Comparison of ENCODE assay signal across 8 cellular contexts in the genomic region with DNA sequence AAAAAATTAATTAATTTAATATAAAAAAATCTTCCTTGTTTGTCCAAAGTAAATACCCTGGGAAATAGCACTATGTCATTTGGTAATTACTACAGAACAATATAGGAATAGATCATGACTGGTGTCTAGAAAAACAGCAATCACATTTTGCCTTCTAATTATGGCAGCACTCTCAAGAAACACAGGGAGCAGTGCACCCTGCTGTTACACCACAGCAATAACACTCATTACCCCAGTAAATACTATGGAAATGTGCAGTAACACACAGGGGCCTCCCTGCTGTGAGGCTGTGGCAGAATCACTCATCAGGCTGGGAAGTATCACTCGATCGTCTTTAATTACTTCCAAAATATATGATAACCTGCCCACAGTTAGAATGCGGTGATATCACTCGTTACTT.
DNase-seq lines count a peak whose midpoint lies in the region; ATAC-seq and TF ChIP-seq lines count a peak whose summit lies in the region.
"Had no signal": no experiment of that assay in that cellular context is flagged by ENCODE, and none has a peak within 500 bp of the region (broad histone marks: within the 10 kb centered on the region; RNA-seq: fewer than 3 reads in every experiment).

No MANE protein-coding gene starts in this region.

- H3K4me3 ChIP-seq in iPS-18a (ENCODE audit: low read length): peak overlapping the region; percentile 3

- no peaks in the 10 kb centered on the region for H3K4me1 Mint-ChIP-seq in activated CD4-positive, alpha-beta memory T cell treated with anti-CD3 and anti-CD28 coated beads, Interleukin-2, amount 10 ng/mL, durations not matched to agents 7 days and 5 days
- H3K4me1 Mint-ChIP-seq in activated CD4-positive, alpha-beta T cell treated with anti-CD3 and anti-CD28 coated beads, Interleukin-2, amount 10 ng/mL, durations not matched to agents 7 days and 5 days: no peaks in the 10 kb centered on the region

- DNase-seq in GM13977 (ENCODE audit: low spot score) (peak; percentile 11), OCI-M1 (lab: John Stamatoyannopoulos, UW) (peak; percentile 78), foreskin melanocyte (no peak)
- DNase-seq in activated CD4-positive, alpha-beta memory T cell treated with anti-CD3 and anti-CD28 coated beads, Interleukin-2, amount 10 ng/mL, durations not matched to agents 7 days and 5 days: no peak
- no peak for DNase-seq in activated CD4-positive, alpha-beta T cell treated with anti-CD3 and anti-CD28 coated beads, Interleukin-2, amount 10 ng/mL, durations not matched to agents 7 days and 5 days

- POLR2A ChIA-PET in activated CD4-positive, alpha-beta memory T cell treated with anti-CD3 and anti-CD28 coated beads, Interleukin-2, amount 10 ng/mL, durations not matched to agents 7 days and 5 days (lab: Charles Lee): no interaction called here
- POLR2A ChIA-PET in activated CD4-positive, alpha-beta T cell treated with anti-CD3 and anti-CD28 coated beads, Interleukin-2, amount 10 ng/mL, durations not matched to agents 7 days and 5 days (lab: Charles Lee): no interaction called here

- H3K36me3 Mint-ChIP-seq in activated CD4-positive, alpha-beta memory T cell treated with anti-CD3 and anti-CD28 coated beads, Interleukin-2, amount 10 ng/mL, durations not matched to agents 7 days and 5 days (ENCODE audit: low read depth): no peaks in the 10 kb centered on the region
- no peaks in the 10 kb centered on the region for H3K36me3 Mint-ChIP-seq in activated CD4-positive, alpha-beta T cell treated with anti-CD3 and anti-CD28 coated beads, Interleukin-2, amount 10 ng/mL, durations not matched to agents 7 days and 5 days (ENCODE audit: low read depth)

- H3K36me3 ChIP-seq in iPS-18a (ENCODE audit: control insufficient read depth, low read depth, low read length): no peaks in the 10 kb centered on the region
- H3K36me3 ChIP-seq: neutrophil had no signal

- no peak overlapping the region for H3K9ac ChIP-seq in iPS-18a (ENCODE audit: low read length)

- peaks cover 26% of the 10 kb centered on the region for H3K4me1 ChIP-seq in iPS-18a (ENCODE audit: control insufficient read depth, low read depth, low read length)

- CTCF ChIA-PET in activated CD4-positive, alpha-beta memory T cell treated with anti-CD3 and anti-CD28 coated beads, Interleukin-2, amount 10 ng/mL, durations not matched to agents 7 days and 5 days (lab: Charles Lee): no interaction called here
- CTCF ChIA-PET in activated CD4-positive, alpha-beta T cell treated with anti-CD3 and anti-CD28 coated beads, Interleukin-2, amount 10 ng/mL, durations not matched to agents 7 days and 5 days (lab: Charles Lee): no interaction called here

- H3K9me3 Mint-ChIP-seq in activated CD4-positive, alpha-beta memory T cell treated with anti-CD3 and anti-CD28 coated beads, Interleukin-2, amount 10 ng/mL, durations not matched to agents 7 days and 5 days: peaks cover 3% of the 10 kb centered on the region
- H3K9me3 Mint-ChIP-seq in activated CD4-positive, alpha-beta T cell treated with anti-CD3 and anti-CD28 coated beads, Interleukin-2, amount 10 ng/mL, durations not matched to agents 7 days and 5 days: peaks cover 2% of the 10 kb centered on the region

- no peak overlapping the region for H3K4me3 Mint-ChIP-seq in activated CD4-positive, alpha-beta memory T cell treated with anti-CD3 and anti-CD28 coated beads, Interleukin-2, amount 10 ng/mL, durations not matched to agents 7 days and 5 days
- no peak overlapping the region for H3K4me3 Mint-ChIP-seq in activated CD4-positive, alpha-beta T cell treated with anti-CD3 and anti-CD28 coated beads, Interleukin-2, amount 10 ng/mL, durations not matched to agents 7 days and 5 days

- peak; percentile 45 for TF ChIP-seq CTCF in GM13977 (IDR thresholded peaks at IDR 0.05; ENCODE audit: extremely low read depth, insufficient read depth, missing control alignments)

- in situ Hi-C loops in GM13977 (cut with MboI; ENCODE audit: low pct_unique_long_range_greater_than_20kb, low sequenced_read_pairs, unreplicated experiment): no loop called here

- peak; percentile 51 for ATAC-seq in HG03521 (IDR thresholded peaks at IDR 0.05; ENCODE audit: unreplicated experiment)

- no peak overlapping the region for H3K27ac ChIP-seq in iPS-18a (ENCODE audit: low read length)
- H3K27ac ChIP-seq: neutrophil had no signal

- H3K27ac Mint-ChIP-seq in activated CD4-positive, alpha-beta memory T cell treated with anti-CD3 and anti-CD28 coated beads, Interleukin-2, amount 10 ng/mL, durations not matched to agents 7 days and 5 days: no peak overlapping the region
- H3K27ac Mint-ChIP-seq in activated CD4-positive, alpha-beta T cell treated with anti-CD3 and anti-CD28 coated beads, Interleukin-2, amount 10 ng/mL, durations not matched to agents 7 days and 5 days: no peak overlapping the region

- no peaks in the 10 kb centered on the region for H3K27me3 ChIP-seq in iPS-18a (ENCODE audit: control insufficient read depth, insufficient read depth, low read length)
- H3K27me3 ChIP-seq: neutrophil had no signal

- no peaks in the 10 kb centered on the region for H3K27me3 Mint-ChIP-seq in activated CD4-positive, alpha-beta memory T cell treated with anti-CD3 and anti-CD28 coated beads, Interleukin-2, amount 10 ng/mL, durations not matched to agents 7 days and 5 days
- H3K27me3 Mint-ChIP-seq in activated CD4-positive, alpha-beta T cell treated with anti-CD3 and anti-CD28 coated beads, Interleukin-2, amount 10 ng/mL, durations not matched to agents 7 days and 5 days: no peaks in the 10 kb centered on the region

- H3K9me3 ChIP-seq in iPS-18a (ENCODE audit: control insufficient read depth, low read depth, low read length): no peaks in the 10 kb centered on the region
- H3K9me3 ChIP-seq: neutrophil had no signal

Comparison
In these comparisons a context has a peak if more than half of its experiments do, and no peak if none do; other contexts are left out.
1. DNase-seq: peak in GM13977 (single experiment) and OCI-M1 (single experiment); none in activated CD4-positive, alpha-beta memory T cell treated with anti-CD3 and anti-CD28 coated beads, Interleukin-2, amount 10 ng/mL, durations not matched to agents 7 days and 5 days (single experiment), activated CD4-positive, alpha-beta T cell treated with anti-CD3 and anti-CD28 coated beads, Interleukin-2, amount 10 ng/mL, durations not matched to agents 7 days and 5 days (single experiment) and foreskin melanocyte (single experiment).